Comparison of ENCODE assay signal across 19 cellular contexts in genomic region chr13:108962652-108963051, GRCh38.
DNase-seq lines count a peak whose midpoint lies in the region; ATAC-seq and TF ChIP-seq lines count a peak whose summit lies in the region.
"Had no signal": no experiment of that assay in that cellular context is flagged by ENCODE, and none has a peak within 500 bp of the region (broad histone marks: within the 10 kb centered on the region; RNA-seq: fewer than 3 reads in every experiment).

No MANE protein-coding gene starts in this region.

- ATAC-seq in left colon = peak; percentile 71
- ATAC-seq: HepG2 had no signal

- DNase-seq in DMS153 (lab: John Stamatoyannopoulos, UW) (peak; percentile 29), DMS153 treated with DMSO at 0.1 percent for 48 hours (lab: John Stamatoyannopoulos, UW; ENCODE audit: unreplicated experiment) (no peak), LNCaP clone FGC (ENCODE audit: low read depth) (peak; percentile 36), SW480 (ENCODE audit: low spot score) (peak; percentile 39), left colon (no peak), HK-2 (ENCODE audit: unreplicated experiment) (no peak), lower leg skin (ENCODE audit: low spot score in 2 of 2) (no peak), SK-N-DZ (ENCODE audit: low spot score) (no peak)
- DNase-seq: 8988T, C1 segment of cervical spinal cord, Caco-2, Kasumi-1, MV-4-11, NCI-H1436 treated with DMSO at 0.1 percent for 48 hours, NCI-H2081 treated with DMSO at 0.1 percent for 48 hours, NCI-H69, Right ventricle myocardium superior, SW 1271 had no signal

- no peak overlapping the region for H3K4me3 ChIP-seq in LNCaP clone FGC (ENCODE audit: low read depth, low read length)
- H3K4me3 ChIP-seq in lower leg skin (ENCODE audit: low read depth, poor library complexity, severe bottlenecking) = no peak overlapping the region

- no peak for TF ChIP-seq POLR2A in lower leg skin (IDR thresholded peaks at IDR 0.05)

- intact Hi-C loops in left colon (cut with DNase I, micrococcal nuclease) (loop anchor here in 1 of 2 donors (10.0 kb wide), 1 partner anchor 1172 kb away; no protein-coding TSS in a partner anchor), lower leg skin (cut with DNase I; ENCODE audit: low total_unique reads) (no loop called here)

- TF ChIP-seq CTCF in LNCaP clone FGC (IDR thresholded peaks at IDR 0.05; ENCODE audit: control insufficient read depth, extremely low read depth, insufficient read depth) (no peak), lower leg skin (IDR thresholded peaks at IDR 0.05) (no peak)

Comparison
In these comparisons a context has a peak if more than half of its experiments do, and no peak if none do; other contexts are left out.
1. DNase-seq: peak in DMS153 (single experiment), LNCaP clone FGC (single experiment) and SW480 (single experiment); none in DMS153 treated with DMSO at 0.1 percent for 48 hours (single experiment), left colon (0 of 2), HK-2 (single experiment), lower leg skin (0 of 2) and SK-N-DZ (single experiment).